Comparison of ENCODE assay signal across 8 cellular contexts in genomic region chr3:181700168-181701087, GRCh38. TPM values are rescaled to one million over a fixed set of nuclear protein-coding genes. Genes with fewer than 3 reads are reported as not detected.
DNase-seq lines count a peak whose midpoint lies in the region; ATAC-seq and TF ChIP-seq lines count a peak whose summit lies in the region.

No MANE protein-coding gene starts in this region.

- DNase-seq in Daoy (ENCODE audit: low read depth): peak; percentile 84
- peak; percentile 5 for DNase-seq in HS-27A (ENCODE audit: low read depth)
- DNase-seq in NCI-H69 (lab: John Stamatoyannopoulos, UW): peak; percentile 93
- peak; percentile 40 for DNase-seq in activated T-helper 2 cell treated with anti-CD3 and anti-CD28 coated beads, Interferon-gamma antibody, Interleukin-2, Interleukin-4, amounts not matched to agents 10 μg/mL and 5 μg/mL and 100 μg/mL, durations not matched to agents 14 hours and 24 hours and 36 hours (ENCODE audit: low spot score)
- no peak for DNase-seq in Right ventricle myocardium superior
- DNase-seq in foreskin melanocyte: no peak

- ATAC-seq in GM21515 (IDR thresholded peaks at IDR 0.05; ENCODE audit: unreplicated experiment): peak; percentile 75
- peak; percentile 91 for ATAC-seq in Right ventricle myocardium superior (ENCODE audit: poor library complexity)

- H3K4me1 Mint-ChIP-seq in activated T-helper 2 cell treated with anti-CD3 and anti-CD28 coated beads, Interferon-gamma antibody, Interleukin-2, Interleukin-4, amounts not matched to agents 10 μg/mL and 5 μg/mL and 100 μg/mL, durations not matched to agents 14 hours and 24 hours and 36 hours (ENCODE audit: low read depth): peaks cover 20% of the 10 kb centered on the region

- peak overlapping the region; percentile 48 for H3K4me2 ChIP-seq in parathyroid adenoma (ENCODE audit: low read length)

- H3K36me3 Mint-ChIP-seq in activated T-helper 2 cell treated with anti-CD3 and anti-CD28 coated beads, Interferon-gamma antibody, Interleukin-2, Interleukin-4, amounts not matched to agents 10 μg/mL and 5 μg/mL and 100 μg/mL, durations not matched to agents 14 hours and 24 hours and 36 hours (ENCODE audit: low read depth): no peaks in the 10 kb centered on the region

- H3K27me3 ChIP-seq in parathyroid adenoma (ENCODE audit: control insufficient read depth, insufficient read depth, low read length): peaks cover 15% of the 10 kb centered on the region

- H3K79me2 ChIP-seq in parathyroid adenoma: no peaks in the 10 kb centered on the region

- H3K27ac Mint-ChIP-seq in activated T-helper 2 cell treated with anti-CD3 and anti-CD28 coated beads, Interferon-gamma antibody, Interleukin-2, Interleukin-4, amounts not matched to agents 10 μg/mL and 5 μg/mL and 100 μg/mL, durations not matched to agents 14 hours and 24 hours and 36 hours: no peak overlapping the region

- H3K4me3 ChIP-seq in parathyroid adenoma (ENCODE audit: low read depth, low read length): peak overlapping the region; percentile 6

- TF ChIP-seq CTCF in parathyroid adenoma (IDR thresholded peaks at IDR 0.05): peak; percentile 51

- no peak overlapping the region for H3K9ac ChIP-seq in parathyroid adenoma

- no peaks in the 10 kb centered on the region for H3K4me1 ChIP-seq in parathyroid adenoma

- H3K9me3 Mint-ChIP-seq in activated T-helper 2 cell treated with anti-CD3 and anti-CD28 coated beads, Interferon-gamma antibody, Interleukin-2, Interleukin-4, amounts not matched to agents 10 μg/mL and 5 μg/mL and 100 μg/mL, durations not matched to agents 14 hours and 24 hours and 36 hours: no peaks in the 10 kb centered on the region

- H3K9me3 ChIP-seq in parathyroid adenoma (ENCODE audit: control insufficient read depth, low read length): no peaks in the 10 kb centered on the region

- no peak overlapping the region for H3K27ac ChIP-seq in parathyroid adenoma

- H3K4me3 Mint-ChIP-seq in activated T-helper 2 cell treated with anti-CD3 and anti-CD28 coated beads, Interferon-gamma antibody, Interleukin-2, Interleukin-4, amounts not matched to agents 10 μg/mL and 5 μg/mL and 100 μg/mL, durations not matched to agents 14 hours and 24 hours and 36 hours (ENCODE audit: low read depth): peak overlapping the region; percentile 62

- no peak overlapping the region for H2AFZ ChIP-seq in parathyroid adenoma

- intact Hi-C loops in activated T-helper 2 cell treated with anti-CD3 and anti-CD28 coated beads, Interferon-gamma antibody, Interleukin-2, Interleukin-4, amounts not matched to agents 10 μg/mL and 5 μg/mL and 100 μg/mL, durations not matched to agents 14 hours and 24 hours and 36 hours (cut with micrococcal nuclease): loop anchor here (1.0 to 10.0 kb wide), 3 partner anchors 10 to 1026 kb away; partner anchors contain the start of gene CCDC39
- intact Hi-C loops in Right ventricle myocardium superior (cut with DNase I): loop anchor here (5.0 kb wide), 1 partner anchor 373 kb away; no protein-coding TSS in a partner anchor

- no peaks in the 10 kb centered on the region for H3K36me3 ChIP-seq in parathyroid adenoma (ENCODE audit: control insufficient read depth, insufficient read depth, low read length)

- peaks cover 87% of the 10 kb centered on the region for H3K27me3 Mint-ChIP-seq in activated T-helper 2 cell treated with anti-CD3 and anti-CD28 coated beads, Interferon-gamma antibody, Interleukin-2, Interleukin-4, amounts not matched to agents 10 μg/mL and 5 μg/mL and 100 μg/mL, durations not matched to agents 14 hours and 24 hours and 36 hours (ENCODE audit: low read depth)

RNA-seq across cellular contexts. Expression of gene SOX2, which starts 11.3 kb away (rescaled TPM):
- total RNA-seq in Daoy (2014; rRNA removed; shearing (Covaris generic)): 3.1 and 4.3 TPM in 2 replicates
- not detected in 2 replicates for total RNA-seq in activated T-helper 2 cell treated with anti-CD3 and anti-CD28 coated beads, Interferon-gamma antibody, Interleukin-2, Interleukin-4, amounts not matched to agents 10 μg/mL and 5 μg/mL and 100 μg/mL, durations not matched to agents 14 hours and 24 hours and 36 hours
- total RNA-seq in Right ventricle myocardium superior: 0.32 TPM

Comparison
In these comparisons a context has a peak if more than half of its experiments do, and no peak if none do; other contexts are left out.
1. DNase-seq: peak in Daoy (single experiment), HS-27A (single experiment), NCI-H69 (single experiment) and activated T-helper 2 cell treated with anti-CD3 and anti-CD28 coated beads, Interferon-gamma antibody, Interleukin-2, Interleukin-4, amounts not matched to agents 10 μg/mL and 5 μg/mL and 100 μg/mL, durations not matched to agents 14 hours and 24 hours and 36 hours (single experiment); none in Right ventricle myocardium superior (single experiment) and foreskin melanocyte (single experiment).